15 cellular contexts compared by ENCODE assay signal in the genomic region with DNA sequence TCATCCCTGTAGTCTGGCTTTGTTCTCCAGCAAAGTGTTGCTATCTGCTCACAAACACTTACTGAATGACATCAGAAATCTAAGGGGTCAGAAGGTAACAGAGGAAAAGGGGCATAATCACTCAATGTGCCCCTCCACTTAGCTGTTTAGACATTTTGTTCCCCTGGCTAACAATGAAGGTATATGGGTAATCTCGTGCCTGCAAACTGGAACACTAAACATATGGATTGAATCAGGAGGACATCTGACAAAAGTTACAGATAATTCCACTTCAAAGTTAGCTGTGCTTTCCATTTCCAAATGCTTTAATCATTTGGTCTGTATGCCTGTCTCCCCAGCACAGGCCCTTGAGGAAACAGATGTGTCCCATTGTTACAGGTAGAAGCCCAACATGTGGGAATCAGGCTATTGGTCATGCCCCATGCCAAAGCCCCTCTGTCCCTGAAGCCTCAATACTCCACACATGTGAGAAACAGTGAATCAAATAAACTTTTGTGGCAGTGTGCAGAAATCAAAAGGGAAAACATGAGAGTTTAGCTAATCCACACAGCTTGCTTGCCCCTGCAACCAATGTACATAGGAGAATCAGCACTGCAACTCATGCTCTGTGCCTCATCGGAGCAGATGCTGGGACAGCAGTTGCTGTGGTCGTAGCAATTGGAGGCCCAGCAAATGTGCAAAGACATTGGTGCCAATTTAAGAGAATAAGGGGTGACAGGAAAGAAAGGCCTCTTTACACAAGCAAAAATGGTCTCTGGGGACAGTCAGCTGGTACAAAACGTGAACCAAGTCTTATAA.
DNase-seq lines count a peak whose midpoint lies in the region; ATAC-seq and TF ChIP-seq lines count a peak whose summit lies in the region.
"Had no signal": no experiment of that assay in that cellular context is flagged by ENCODE, and none has a peak within 500 bp of the region (broad histone marks: within the 10 kb centered on the region; RNA-seq: fewer than 3 reads in every experiment).

No MANE protein-coding gene starts in this region.

- no peaks in the 10 kb centered on the region for H3K9me2 ChIP-seq in Loucy (replicated peaks; ENCODE audit: low read depth, low read length)
- H3K9me2 ChIP-seq in hepatocyte (replicated peaks; ENCODE audit: insufficient read depth), result no peaks in the 10 kb centered on the region

- peak overlapping the region; percentile 0 for H2AFZ ChIP-seq in Loucy (ENCODE audit: low read length)
- no peak overlapping the region for H2AFZ ChIP-seq in hepatocyte

- H3K27ac ChIP-seq in hepatocyte (peak overlapping the region; percentile 69), thoracic aorta (peak overlapping the region; percentile 24 to 51)
- H3K27ac ChIP-seq: BLaER1 treated with 17β-estradiol and CSF1 and Interleukin-3, amounts not matched to agents 10 nM and 100 nM; SJSA1 had no signal

- H3K4me2 ChIP-seq in Loucy (ENCODE audit: low read depth, low read length, poor library complexity, severe bottlenecking) (peak overlapping the region; percentile 59), hepatocyte (peak overlapping the region; percentile 22)

- H3K27me3 ChIP-seq in Loucy (ENCODE audit: insufficient read depth, low read length, poor library complexity, severe bottlenecking) (no peaks in the 10 kb centered on the region), hepatocyte (no peaks in the 10 kb centered on the region), thoracic aorta (replicated peaks; ENCODE audit: insufficient read depth) (no peaks in the 10 kb centered on the region)
- H3K27me3 ChIP-seq: BLaER1 treated with 17β-estradiol and CSF1 and Interleukin-3, amounts not matched to agents 10 nM and 100 nM; SJSA1 had no signal

- no peaks in the 10 kb centered on the region for H3K36me3 ChIP-seq in Loucy (ENCODE audit: insufficient read depth, low read length)
- no peaks in the 10 kb centered on the region for H3K36me3 ChIP-seq in hepatocyte (replicated peaks; ENCODE audit: insufficient read depth, low read depth)
- H3K36me3 ChIP-seq in thoracic aorta, result no peaks in the 10 kb centered on the region
- H3K36me3 ChIP-seq: BLaER1 treated with 17β-estradiol and CSF1 and Interleukin-3, amounts not matched to agents 10 nM and 100 nM; SJSA1 had no signal

- H3K4me3 ChIP-seq in Loucy (ENCODE audit: low read length, poor library complexity, severe bottlenecking) (peak overlapping the region; percentile 38), hepatocyte (no peak overlapping the region), thoracic aorta (no peak overlapping the region)
- H3K4me3 ChIP-seq: BLaER1 treated with 17β-estradiol and CSF1 and Interleukin-3, amounts not matched to agents 10 nM and 100 nM; SJSA1 had no signal

- H3F3A ChIP-seq in Loucy (ENCODE audit: low read depth), result peaks cover 5% of the 10 kb centered on the region; the same call in 1 of the 2 replicates

- H3K79me2 ChIP-seq in Loucy (ENCODE audit: insufficient read depth, low read length) (peaks cover 6% of the 10 kb centered on the region; the same call in 1 of the 2 replicates), hepatocyte (no peaks in the 10 kb centered on the region)

- no peak for ATAC-seq in thoracic aorta (ENCODE audit: insufficient number of reproducible peaks, low FRiP score, low read depth)
- no peak for ATAC-seq in HG02763 (IDR thresholded peaks at IDR 0.05; ENCODE audit: unreplicated experiment)
- ATAC-seq: activated naive CD8-positive, alpha-beta T cell treated with anti-CD3 and anti-CD28 coated beads, Interleukin-2, amount 50 U/mL, for 24 hours; activated T-cell treated with anti-CD3 and anti-CD28 coated beads, Interleukin-2, amount 50 U/mL, for 72 hours had no signal

- DNase-seq in cerebellar cortex (ENCODE audit: low spot score), result peak; percentile 30
- DNase-seq in hepatocyte (ENCODE audit: low spot score), result no peak
- DNase-seq in thoracic aorta (ENCODE audit: low spot score), result no peak
- no peak for DNase-seq in HEK293T (ENCODE audit: extremely low spot score)
- DNase-seq in NCI-H187 treated with DMSO at 0.1 percent for 48 hours (lab: John Stamatoyannopoulos, UW), result no peak
- no peak for DNase-seq in AG20443 (ENCODE audit: low spot score)
- DNase-seq: activated CD4-positive, alpha-beta T cell treated with anti-CD3 and anti-CD28 coated beads, Interleukin-2, amount 50 U/mL, for 48 hours; activated naive CD8-positive, alpha-beta T cell treated with anti-CD3 and anti-CD28 coated beads, Interleukin-2, amount 50 U/mL, for 24 hours; activated T-cell treated with anti-CD3 and anti-CD28 coated beads, Interleukin-2, amount 50 U/mL, for 72 hours; NCI-H2081; occipital lobe had no signal

- H3K4me1 ChIP-seq in Loucy (ENCODE audit: insufficient read depth, low read length, poor library complexity, severe bottlenecking) (peaks cover 32% of the 10 kb centered on the region), hepatocyte (ENCODE audit: insufficient read depth) (peaks cover 13% of the 10 kb centered on the region), thoracic aorta (ENCODE audit: control insufficient read depth in 1 of 2, low read depth in 2 of 2) (peaks cover 4 to 31% of the 10 kb centered on the region in 2 donors)

- WGBS in hepatocyte (ENCODE audit: low lambda C conversion rate, missing lambda C conversion rate), result 60% methylated on average over 4 of the region's 4 CpGs

- POLR2A ChIA-PET in HEK293T (lab: Yijun Ruan, JAX), result no interaction called here

- CTCF ChIA-PET in HEK293T (lab: Yijun Ruan, JAX), result interaction anchor here (1.2 kb wide), 2 partner anchors 10 to 112 kb away, joined by 3 to 4 read pairs; a partner anchor contains a TSS

- TF ChIP-seq CTCF in Loucy (conservative IDR thresholded peaks at IDR 0.05; ENCODE audit: low read length) (no peak), hepatocyte (IDR thresholded peaks at IDR 0.05; ENCODE audit: poor library complexity) (no peak), thoracic aorta (IDR thresholded peaks at IDR 0.05) (no peak)

- H3K9me3 ChIP-seq in Loucy (ENCODE audit: insufficient read depth, low read depth, low read length) (no peaks in the 10 kb centered on the region), hepatocyte (ENCODE audit: low read depth) (no peaks in the 10 kb centered on the region), thoracic aorta (no peaks in the 10 kb centered on the region)
- H3K9me3 ChIP-seq: BLaER1 treated with 17β-estradiol and CSF1 and Interleukin-3, amounts not matched to agents 10 nM and 100 nM; SJSA1 had no signal

- H4K20me1 ChIP-seq in Loucy (ENCODE audit: insufficient read depth, low read length, poor library complexity, severe bottlenecking) (no peaks in the 10 kb centered on the region), hepatocyte (ENCODE audit: insufficient read depth, poor library complexity, severe bottlenecking) (no peaks in the 10 kb centered on the region)
- H4K20me1 ChIP-seq: BLaER1 treated with 17β-estradiol and CSF1 and Interleukin-3, amounts not matched to agents 10 nM and 100 nM had no signal

- H3K9ac ChIP-seq in Loucy (ENCODE audit: low read depth, low read length, poor library complexity, severe bottlenecking), result peak overlapping the region; percentile 30
- H3K9ac ChIP-seq: BLaER1 treated with 17β-estradiol and CSF1 and Interleukin-3, amounts not matched to agents 10 nM and 100 nM had no signal

TF ChIP-seq in HEK293T, 16 proteins besides CTCF, POLR2A, EP300 and RAD21:
- TF ChIP-seq SP1 (IDR thresholded peaks at IDR 0.05), result no peak
- no peak for TF ChIP-seq LEF1 (IDR thresholded peaks at IDR 0.05; ENCODE audit: borderline replicate concordance)
- TF ChIP-seq FOXM1 (IDR thresholded peaks at IDR 0.05; ENCODE audit: borderline replicate concordance), result no peak
- no peak for TF ChIP-seq BHLHE40 (IDR thresholded peaks at IDR 0.05; ENCODE audit: borderline replicate concordance)
- no peak for TF ChIP-seq FOXA1 (IDR thresholded peaks at IDR 0.05)
- TF ChIP-seq ELF4 (IDR thresholded peaks at IDR 0.05), result no peak
- TF ChIP-seq SUZ12 (IDR thresholded peaks at IDR 0.05), result no peak
- no peak for TF ChIP-seq CTBP1 (IDR thresholded peaks at IDR 0.05; ENCODE audit: borderline replicate concordance)
- TF ChIP-seq TARDBP (IDR thresholded peaks at IDR 0.05), result no peak
- TF ChIP-seq ZNF384 (IDR thresholded peaks at IDR 0.05), result no peak
- no peak for TF ChIP-seq ARNT (IDR thresholded peaks at IDR 0.05)
- TF ChIP-seq NFRKB (IDR thresholded peaks at IDR 0.05), result no peak
- no peak for TF ChIP-seq HDGF (IDR thresholded peaks at IDR 0.05; ENCODE audit: borderline replicate concordance)
- no peak for TF ChIP-seq L3MBTL2 (conservative IDR thresholded peaks at IDR 0.05)
